ENCODE assay signal across 16 cellular contexts in the genomic region with DNA sequence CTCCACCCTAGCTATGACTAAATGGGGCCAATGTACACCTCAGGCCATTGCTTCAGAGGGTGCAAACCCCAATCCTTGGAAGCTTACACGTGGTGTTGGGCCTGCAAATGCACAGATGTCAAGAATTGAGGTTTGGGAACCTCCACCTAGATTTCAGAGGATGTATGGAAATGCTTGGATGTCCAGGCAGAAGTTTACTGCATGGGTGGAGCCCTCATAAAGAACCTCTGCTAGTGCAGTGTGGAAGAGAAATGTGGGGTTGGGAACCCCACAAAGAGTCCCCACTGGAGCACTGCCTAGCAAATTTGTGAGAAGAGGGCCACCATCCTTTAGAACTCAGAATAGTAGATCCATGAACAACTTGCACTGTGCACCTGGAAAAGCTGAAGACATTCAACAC.
DNase-seq lines count a peak whose midpoint lies in the region; ATAC-seq and TF ChIP-seq lines count a peak whose summit lies in the region.
"Had no signal": no experiment of that assay in that cellular context is flagged by ENCODE, and none has a peak within 500 bp of the region (broad histone marks: within the 10 kb centered on the region; RNA-seq: fewer than 3 reads in every experiment).

No MANE protein-coding gene starts in this region.

- H3K4me2 ChIP-seq in DND-41 (ENCODE audit: insufficient read depth, low read length): no peak overlapping the region
- H3K4me2 ChIP-seq in GM23338: no peak overlapping the region
- no peak overlapping the region for H3K4me2 ChIP-seq in PC-9

- intact Hi-C loops in testis (cut with DNase I; ENCODE audit: low total_unique reads) (no loop called here), PC-9 (cut with micrococcal nuclease; ENCODE audit: unreplicated experiment) (no loop called here)

- H3K9ac ChIP-seq in DND-41 (ENCODE audit: low read depth, low read length): no peak overlapping the region
- H3K9ac ChIP-seq in endodermal cell (ENCODE audit: extremely low read depth, low read length, poor library complexity, severe bottlenecking): no peak overlapping the region

- CTCF ChIA-PET in PC-9 (lab: Charles Lee): no interaction called here

- H3K27me3 ChIP-seq in DND-41 (ENCODE audit: insufficient read depth, low read length, poor library complexity) (no peaks in the 10 kb centered on the region), GM23338 (ENCODE audit: insufficient read depth) (no peaks in the 10 kb centered on the region), endodermal cell (ENCODE audit: control insufficient read depth, insufficient read depth, low read length, poor library complexity, severe bottlenecking) (no peaks in the 10 kb centered on the region), testis (no peaks in the 10 kb centered on the region), PC-9 (ENCODE audit: insufficient read depth, low read depth) (no peaks in the 10 kb centered on the region)

- H3K27me3 Mint-ChIP-seq in GM23338 (ENCODE audit: insufficient read depth, low read depth, poor library complexity) (peaks cover 2% of the 10 kb centered on the region), endodermal cell (ENCODE audit: insufficient read depth) (no peaks in the 10 kb centered on the region)
- H3K27me3 Mint-ChIP-seq in activated T-cell treated with anti-CD3 and anti-CD28 coated beads, Interleukin-2, amount 50 U/mL, for 72 hours (ENCODE audit: low read depth): no peaks in the 10 kb centered on the region

- no peak overlapping the region for H3K27ac ChIP-seq in DND-41 (ENCODE audit: low read length)
- H3K27ac ChIP-seq in GM23338 (ENCODE audit: low read depth): no peak overlapping the region
- H3K27ac ChIP-seq in endodermal cell (ENCODE audit: low read depth, low read length): no peak overlapping the region
- H3K27ac ChIP-seq in testis: no peak overlapping the region
- H3K27ac ChIP-seq in PC-9: no peak overlapping the region

- BruUV-seq in PC-9 (replicated peaks; lab: Mats Ljungman, UMichigan): no TSS peak

- peaks cover 54% of the 10 kb centered on the region for H3K9me3 Mint-ChIP-seq in GM23338
- peaks cover 46% of the 10 kb centered on the region for H3K9me3 Mint-ChIP-seq in endodermal cell
- H3K9me3 Mint-ChIP-seq in activated T-cell treated with anti-CD3 and anti-CD28 coated beads, Interleukin-2, amount 50 U/mL, for 72 hours: peaks cover 12 to 13% of the 10 kb centered on the region in 2 donors

- POLR2A ChIA-PET in PC-9 (lab: Charles Lee; ENCODE audit: unreplicated experiment): no interaction called here

- H3K36me3 ChIP-seq in DND-41 (ENCODE audit: insufficient read depth, low read length): 0 out of 2 replicates have a peak, but pooled peaks cover 6% of the 10 kb centered on the region
- H3K36me3 ChIP-seq in GM23338 (ENCODE audit: insufficient read depth): no peaks in the 10 kb centered on the region
- H3K36me3 ChIP-seq in endodermal cell (ENCODE audit: control insufficient read depth, insufficient read depth, low read length): no peaks in the 10 kb centered on the region
- no peaks in the 10 kb centered on the region for H3K36me3 ChIP-seq in testis (ENCODE audit: low read depth, missing control alignments)
- H3K36me3 ChIP-seq in PC-9 (ENCODE audit: low read depth): no peaks in the 10 kb centered on the region

- H2AFZ ChIP-seq in DND-41 (ENCODE audit: low read depth, low read length): no peak overlapping the region
- H2AFZ ChIP-seq in GM23338: no peak overlapping the region
- H2AFZ ChIP-seq in PC-9: no peak overlapping the region

- H3F3A ChIP-seq in GM23338 (replicated peaks; ENCODE audit: low read depth) (no peaks in the 10 kb centered on the region), PC-9 (ENCODE audit: insufficient read depth, low read depth) (no peaks in the 10 kb centered on the region)

- no peaks in the 10 kb centered on the region for H4K20me1 ChIP-seq in DND-41 (ENCODE audit: insufficient read depth, low read length)
- H4K20me1 ChIP-seq in GM23338 (replicated peaks; ENCODE audit: insufficient read depth): no peaks in the 10 kb centered on the region
- H4K20me1 ChIP-seq in PC-9 (ENCODE audit: insufficient read depth): no peaks in the 10 kb centered on the region

- TF ChIP-seq POLR2A in testis (IDR thresholded peaks at IDR 0.05): no peak

- H3K27ac Mint-ChIP-seq in GM23338 (no peak overlapping the region), endodermal cell (no peak overlapping the region)
- H3K27ac Mint-ChIP-seq in activated T-cell treated with anti-CD3 and anti-CD28 coated beads, Interleukin-2, amount 50 U/mL, for 72 hours: no peak overlapping the region
- H3K27ac Mint-ChIP-seq: CD4-positive, alpha-beta memory T cell had no signal

- no peak overlapping the region for H3K4me3 Mint-ChIP-seq in GM23338
- no peak overlapping the region for H3K4me3 Mint-ChIP-seq in endodermal cell
- H3K4me3 Mint-ChIP-seq in activated T-cell treated with anti-CD3 and anti-CD28 coated beads, Interleukin-2, amount 50 U/mL, for 72 hours: no peak overlapping the region
- H3K4me3 Mint-ChIP-seq: CD4-positive, alpha-beta memory T cell had no signal

- H3K36me3 Mint-ChIP-seq in GM23338 (ENCODE audit: low read depth) (peaks cover 31% of the 10 kb centered on the region), endodermal cell (ENCODE audit: low read depth) (no peaks in the 10 kb centered on the region)
- peaks cover 8 to 10% of the 10 kb centered on the region in 2 donors for H3K36me3 Mint-ChIP-seq in activated T-cell treated with anti-CD3 and anti-CD28 coated beads, Interleukin-2, amount 50 U/mL, for 72 hours (ENCODE audit: insufficient read depth in 2 of 2)

- 26% methylated on average over 1 of the region's 1 CpG; no CpG with 5 or more reads in 1 of the 2 experiments for WGBS in endodermal cell (ENCODE audit: insufficient coverage in 1 of 2, insufficient read length in 1 of 2), 2 experiments
- 0 to 38% methylated on average over 1 of the region's 1 CpG for WGBS in testis, 2 donors

- H3K4me1 ChIP-seq in DND-41 (ENCODE audit: insufficient read depth, low read length) (peaks cover 14% of the 10 kb centered on the region), GM23338 (ENCODE audit: insufficient read depth) (no peaks in the 10 kb centered on the region), endodermal cell (ENCODE audit: control insufficient read depth, insufficient read depth, low read length) (no peaks in the 10 kb centered on the region), testis (no peaks in the 10 kb centered on the region), PC-9 (replicated peaks; ENCODE audit: insufficient read depth) (no peaks in the 10 kb centered on the region)

- no peak overlapping the region for H3K4me3 ChIP-seq in DND-41 (ENCODE audit: low read depth in 1 of 2, low read length in 2 of 2)
- no peak overlapping the region for H3K4me3 ChIP-seq in GM23338
- peak overlapping the region; percentile 25 for H3K4me3 ChIP-seq in endodermal cell (ENCODE audit: low read length)
- H3K4me3 ChIP-seq in testis: no peak overlapping the region
- no peak overlapping the region for H3K4me3 ChIP-seq in PC-9

- H3K9me3 ChIP-seq in DND-41 (ENCODE audit: insufficient read depth, low read length, severe bottlenecking): peaks cover 23% of the 10 kb centered on the region
- peaks cover 37% of the 10 kb centered on the region for H3K9me3 ChIP-seq in endodermal cell (ENCODE audit: control insufficient read depth, low read length)
- no peaks in the 10 kb centered on the region for H3K9me3 ChIP-seq in testis
- no peaks in the 10 kb centered on the region for H3K9me3 ChIP-seq in PC-9 (ENCODE audit: insufficient read depth, low read depth)

- H3K79me2 ChIP-seq in DND-41 (ENCODE audit: insufficient read depth, low read length) (no peaks in the 10 kb centered on the region), GM23338 (replicated peaks; ENCODE audit: insufficient read depth) (no peaks in the 10 kb centered on the region), PC-9 (ENCODE audit: low read depth) (no peaks in the 10 kb centered on the region)

- ATAC-seq in DND-41 (ENCODE audit: insufficient read depth, low read depth) (no peak), GM23338 (no peak), HG03432 (IDR thresholded peaks at IDR 0.05; ENCODE audit: unreplicated experiment) (no peak)
- ATAC-seq in activated T-cell treated with anti-CD3 and anti-CD28 coated beads, Interleukin-2, amount 50 U/mL, for 72 hours (replicated peaks in 1 of 2): no peak

- H3K4me1 Mint-ChIP-seq in GM23338 (no peaks in the 10 kb centered on the region), endodermal cell (no peaks in the 10 kb centered on the region)
- no peaks in the 10 kb centered on the region for H3K4me1 Mint-ChIP-seq in activated T-cell treated with anti-CD3 and anti-CD28 coated beads, Interleukin-2, amount 50 U/mL, for 72 hours (ENCODE audit: low read depth)
- H3K4me1 Mint-ChIP-seq: CD4-positive, alpha-beta memory T cell had no signal

- no peak for TF ChIP-seq CTCF in DND-41 (IDR thresholded peaks at IDR 0.05; ENCODE audit: borderline replicate concordance, extremely low read depth, low read length, poor library complexity, severe bottlenecking)
- no peak for TF ChIP-seq CTCF in GM23338 (conservative IDR thresholded peaks at IDR 0.05; ENCODE audit: low read depth in 2 of 2)
- no peak for TF ChIP-seq CTCF in endodermal cell (conservative IDR thresholded peaks at IDR 0.05)
- no peak for TF ChIP-seq CTCF in testis (IDR thresholded peaks at IDR 0.05)
- no peak for TF ChIP-seq CTCF in PC-9 (conservative IDR thresholded peaks at IDR 0.05)

- DNase-seq in DND-41 (peak; percentile 23), GM23338 (ENCODE audit: low spot score) (peak; percentile 8), OCI-M1 (lab: John Stamatoyannopoulos, UW) (peak; percentile 4), endodermal cell (no peak), testis (no peak), PC-9 (no peak)
- DNase-seq in activated T-cell treated with anti-CD3 and anti-CD28 coated beads, Interleukin-2, amount 50 U/mL, for 72 hours: no peak
- DNase-seq: C1 segment of cervical spinal cord; Calu3; CD4-positive, alpha-beta memory T cell; COR-L47; EL; GDM1; H7; HCEC 1CT had no signal

- H3K9me2 ChIP-seq in GM23338 (ENCODE audit: insufficient read depth) (no peaks in the 10 kb centered on the region), PC-9 (ENCODE audit: insufficient read depth) (no peaks in the 10 kb centered on the region)

TF ChIP-seq in GM23338, 12 proteins besides CTCF, POLR2A, EP300 and RAD21 (continues in another document):
- TF ChIP-seq STAT1 (IDR thresholded peaks at IDR 0.05; ENCODE audit: unreplicated experiment): no peak
- TF ChIP-seq EZH2 (IDR thresholded peaks at IDR 0.05; ENCODE audit: low read depth, unreplicated experiment): no peak
- no peak for TF ChIP-seq ZNF331 (CRISPR knock-in tag; IDR thresholded peaks at IDR 0.05; ENCODE audit: low read depth)
- TF ChIP-seq, protein P1, sequence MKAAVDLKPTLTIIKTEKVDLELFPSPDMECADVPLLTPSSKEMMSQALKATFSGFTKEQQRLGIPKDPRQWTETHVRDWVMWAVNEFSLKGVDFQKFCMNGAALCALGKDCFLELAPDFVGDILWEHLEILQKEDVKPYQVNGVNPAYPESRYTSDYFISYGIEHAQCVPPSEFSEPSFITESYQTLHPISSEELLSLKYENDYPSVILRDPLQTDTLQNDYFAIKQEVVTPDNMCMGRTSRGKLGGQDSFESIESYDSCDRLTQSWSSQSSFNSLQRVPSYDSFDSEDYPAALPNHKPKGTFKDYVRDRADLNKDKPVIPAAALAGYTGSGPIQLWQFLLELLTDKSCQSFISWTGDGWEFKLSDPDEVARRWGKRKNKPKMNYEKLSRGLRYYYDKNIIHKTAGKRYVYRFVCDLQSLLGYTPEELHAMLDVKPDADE (IDR thresholded peaks at IDR 0.05): no peak

Comparison
In these comparisons a context has a peak if more than half of its experiments do, and no peak if none do; other contexts are left out.
1. DNase-seq: peak in DND-41 (single experiment), GM23338 (single experiment) and OCI-M1 (single experiment); none in endodermal cell (single experiment), testis (single experiment), activated T-cell treated with anti-CD3 and anti-CD28 coated beads, Interleukin-2, amount 50 U/mL, for 72 hours (0 of 2) and PC-9 (0 of 2).